In genomic region chr5:141618804-141619554, GRCh38 we compare ENCODE assay signal across 1 cellular context.
TF ChIP-seq lines count a peak whose summit lies in the region.

TSS of gene DIAPH1 (minus strand) at chr5:141619000. CDS start at chr5:141618914, 86 bp downstream.

TF ChIP-seq in GM12878, 131 proteins besides CTCF, POLR2A, EP300 and RAD21 (continued from another document and continues in another):
- TF ChIP-seq CEBPZ (IDR thresholded peaks at IDR 0.05; ENCODE audit: low read depth, low read length) (no peak), REST (IDR thresholded peaks at IDR 0.05; ENCODE audit: low read depth, low read length) (no peak), FOS (IDR thresholded peaks at IDR 0.05; ENCODE audit: borderline replicate concordance, extremely low read depth, insufficient read length) (no peak), SIX5 (IDR thresholded peaks at IDR 0.05; ENCODE audit: low read depth, low read length, severe bottlenecking) (peak; percentile 69), CUX1 (IDR thresholded peaks at IDR 0.05; ENCODE audit: insufficient replicate concordance, low read depth, low read length) (peak; percentile 28), ZNF687 (IDR thresholded peaks at IDR 0.05) (0 out of 2 replicates have a peak, but pooled peaks have one; percentile 29), STAT1 (conservative IDR thresholded peaks at IDR 0.05) (0 out of 2 replicates have a peak, but pooled peaks have one; percentile 65), CHD4 (IDR thresholded peaks at IDR 0.05) (no peak), IRF5 (IDR thresholded peaks at IDR 0.05; ENCODE audit: borderline replicate concordance) (no peak), ASH2L (IDR thresholded peaks at IDR 0.05; ENCODE audit: borderline replicate concordance, low read depth) (no peak), RUNX3 (IDR thresholded peaks at IDR 0.05; ENCODE audit: low read length) (peak; percentile 87), ATF2 (IDR thresholded peaks at IDR 0.05; ENCODE audit: low read length) (no peak), HDAC2 (IDR thresholded peaks at IDR 0.05) (no peak), ZBTB4 (CRISPR knock-in tag; IDR thresholded peaks at IDR 0.05) (no peak), NR2C2 (IDR thresholded peaks at IDR 0.05; ENCODE audit: borderline replicate concordance, control insufficient read depth, insufficient read length, low read depth) (no peak), MYB (IDR thresholded peaks at IDR 0.05; ENCODE audit: borderline replicate concordance, low read depth, low read length) (no peak), ESRRA (IDR thresholded peaks at IDR 0.05; ENCODE audit: low read length) (no peak), ZSCAN29 (IDR thresholded peaks at IDR 0.05) (peak; percentile 75; the same call in 1 of the 2 replicates), TARDBP (IDR thresholded peaks at IDR 0.05; ENCODE audit: borderline replicate concordance) (0 out of 2 replicates have a peak, but pooled peaks have one; percentile 78)
- TF ChIP-seq, protein P1, sequence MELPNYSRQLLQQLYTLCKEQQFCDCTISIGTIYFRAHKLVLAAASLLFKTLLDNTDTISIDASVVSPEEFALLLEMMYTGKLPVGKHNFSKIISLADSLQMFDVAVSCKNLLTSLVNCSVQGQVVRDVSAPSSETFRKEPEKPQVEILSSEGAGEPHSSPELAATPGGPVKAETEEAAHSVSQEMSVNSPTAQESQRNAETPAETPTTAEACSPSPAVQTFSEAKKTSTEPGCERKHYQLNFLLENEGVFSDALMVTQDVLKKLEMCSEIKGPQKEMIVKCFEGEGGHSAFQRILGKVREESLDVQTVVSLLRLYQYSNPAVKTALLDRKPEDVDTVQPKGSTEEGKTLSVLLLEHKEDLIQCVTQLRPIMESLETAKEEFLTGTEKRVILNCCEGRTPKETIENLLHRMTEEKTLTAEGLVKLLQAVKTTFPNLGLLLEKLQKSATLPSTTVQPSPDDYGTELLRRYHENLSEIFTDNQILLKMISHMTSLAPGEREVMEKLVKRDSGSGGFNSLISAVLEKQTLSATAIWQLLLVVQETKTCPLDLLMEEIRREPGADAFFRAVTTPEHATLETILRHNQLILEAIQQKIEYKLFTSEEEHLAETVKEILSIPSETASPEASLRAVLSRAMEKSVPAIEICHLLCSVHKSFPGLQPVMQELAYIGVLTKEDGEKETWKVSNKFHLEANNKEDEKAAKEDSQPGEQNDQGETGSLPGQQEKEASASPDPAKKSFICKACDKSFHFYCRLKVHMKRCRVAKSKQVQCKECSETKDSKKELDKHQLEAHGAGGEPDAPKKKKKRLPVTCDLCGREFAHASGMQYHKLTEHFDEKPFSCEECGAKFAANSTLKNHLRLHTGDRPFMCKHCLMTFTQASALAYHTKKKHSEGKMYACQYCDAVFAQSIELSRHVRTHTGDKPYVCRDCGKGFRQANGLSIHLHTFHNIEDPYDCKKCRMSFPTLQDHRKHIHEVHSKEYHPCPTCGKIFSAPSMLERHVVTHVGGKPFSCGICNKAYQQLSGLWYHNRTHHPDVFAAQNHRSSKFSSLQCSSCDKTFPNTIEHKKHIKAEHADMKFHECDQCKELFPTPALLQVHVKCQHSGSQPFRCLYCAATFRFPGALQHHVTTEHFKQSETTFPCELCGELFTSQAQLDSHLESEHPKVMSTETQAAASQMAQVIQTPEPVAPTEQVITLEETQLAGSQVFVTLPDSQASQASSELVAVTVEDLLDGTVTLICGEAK (IDR thresholded peaks at IDR 0.05; ENCODE audit: borderline replicate concordance): peak; percentile 35; the same call in 1 of the 2 replicates
